In genomic region chr6:135323202-135323668, GRCh38 we compare ENCODE assay signal across 8 cellular contexts.
DNase-seq lines count a peak whose midpoint lies in the region; ATAC-seq and TF ChIP-seq lines count a peak whose summit lies in the region.

No MANE protein-coding gene starts in this region.

- H3K4me1 Mint-ChIP-seq in Caco-2 (ENCODE audit: low read depth, unreplicated experiment): no peaks in the 10 kb centered on the region

- TF ChIP-seq POLR2A in gastroesophageal sphincter (IDR thresholded peaks at IDR 0.05): no peak

- no peak for TF ChIP-seq CTCF in GM12865 (IDR thresholded peaks at IDR 0.05; ENCODE audit: insufficient read depth, low read depth, low read length, missing control alignments)
- TF ChIP-seq CTCF in astrocyte of the cerebellum (IDR thresholded peaks at IDR 0.05; ENCODE audit: low read depth, low read length, missing control alignments): no peak
- TF ChIP-seq CTCF in Caco-2 (IDR thresholded peaks at IDR 0.05; ENCODE audit: insufficient read depth in 1 of 2, low read depth in 1 of 2, low read length in 1 of 2, severe bottlenecking in 1 of 2, unreplicated experiment in 1 of 2): no peak
- no peak for TF ChIP-seq CTCF in gastroesophageal sphincter (IDR thresholded peaks at IDR 0.05)

- H3K27me3 ChIP-seq in Caco-2 (replicated peaks; ENCODE audit: control insufficient read depth, insufficient read depth, low read length): no peaks in the 10 kb centered on the region
- no peaks in the 10 kb centered on the region for H3K27me3 ChIP-seq in gastroesophageal sphincter

- POLR2A ChIA-PET in Caco-2 (lab: Charles Lee): no interaction called here

- H3K4me3 Mint-ChIP-seq in Caco-2 (ENCODE audit: unreplicated experiment): no peak overlapping the region

- no peaks in the 10 kb centered on the region for H3K9me3 Mint-ChIP-seq in Caco-2 (ENCODE audit: unreplicated experiment)

- H3K36me3 ChIP-seq in Caco-2 (ENCODE audit: control insufficient read depth, insufficient read depth, low read length): no peaks in the 10 kb centered on the region
- peaks cover 0 to 12% of the 10 kb centered on the region in 2 donors for H3K36me3 ChIP-seq in gastroesophageal sphincter

- BruUV-seq in Caco-2 (replicated peaks; lab: Mats Ljungman, UMichigan): no TSS peak

- H3K4me1 ChIP-seq in Caco-2: no peaks in the 10 kb centered on the region
- no peaks in the 10 kb centered on the region for H3K4me1 ChIP-seq in gastroesophageal sphincter

- DNase-seq in GM12865 (ENCODE audit: low read depth): peak; percentile 86
- DNase-seq in astrocyte of the cerebellum (ENCODE audit: low read depth): peak; percentile 20
- no peak for DNase-seq in NCI-H1048 (lab: John Stamatoyannopoulos, UW)
- no peak for DNase-seq in stimulated activated CD4-positive, alpha-beta T cell treated with anti-CD3 and anti-CD28 coated beads, Interleukin-4, amount 100 ng/mL, for 4 hours
- no peak for DNase-seq in Caco-2

- no peak overlapping the region for H3K27ac Mint-ChIP-seq in Caco-2 (ENCODE audit: unreplicated experiment)

- ATAC-seq in GM21529 (IDR thresholded peaks at IDR 0.05; ENCODE audit: unreplicated experiment) (peak; percentile 98), HG03558 (IDR thresholded peaks at IDR 0.05; ENCODE audit: extremely low read depth, unreplicated experiment) (peak; percentile 96), gastroesophageal sphincter (no peak)

- intact Hi-C loops in Caco-2 (cut with micrococcal nuclease; ENCODE audit: unreplicated experiment): no loop called here

- H3K27ac ChIP-seq in gastroesophageal sphincter: no peak overlapping the region

- no peaks in the 10 kb centered on the region for H3K27me3 Mint-ChIP-seq in Caco-2 (ENCODE audit: insufficient read depth, unreplicated experiment)

- no peak overlapping the region for H3K4me3 ChIP-seq in GM12865 (ENCODE audit: low read depth, low read length)
- H3K4me3 ChIP-seq in astrocyte of the cerebellum (ENCODE audit: low read depth, low read length): no peak overlapping the region
- no peak overlapping the region for H3K4me3 ChIP-seq in Caco-2 (ENCODE audit: low read depth, low read length)
- no peak overlapping the region for H3K4me3 ChIP-seq in gastroesophageal sphincter

- TF ChIP-seq EP300 in gastroesophageal sphincter (IDR thresholded peaks at IDR 0.05): no peak

- WGBS in gastroesophageal sphincter (ENCODE audit: low coverage in 1 of 2), 2 donors: 79 to 87% methylated on average over 5 to 6 of the region's 6 CpGs

- H3K36me3 Mint-ChIP-seq in Caco-2 (ENCODE audit: insufficient read depth, unreplicated experiment): no peaks in the 10 kb centered on the region

- H3K9me3 ChIP-seq in Caco-2 (no peaks in the 10 kb centered on the region), gastroesophageal sphincter (no peaks in the 10 kb centered on the region)

- in situ Hi-C loops in astrocyte of the cerebellum (cut with HindIII; ENCODE audit: low sequenced_read_pairs): no loop called here

- CTCF ChIA-PET in Caco-2 (lab: Charles Lee): no interaction called here

Comparison
In these comparisons a context has a peak if more than half of its experiments do, and no peak if none do; other contexts are left out.
1. DNase-seq: peak in GM12865 (single experiment) and astrocyte of the cerebellum (single experiment); none in NCI-H1048 (single experiment), stimulated activated CD4-positive, alpha-beta T cell treated with anti-CD3 and anti-CD28 coated beads, Interleukin-4, amount 100 ng/mL, for 4 hours (0 of 2) and Caco-2 (0 of 2).